In the genomic region with DNA sequence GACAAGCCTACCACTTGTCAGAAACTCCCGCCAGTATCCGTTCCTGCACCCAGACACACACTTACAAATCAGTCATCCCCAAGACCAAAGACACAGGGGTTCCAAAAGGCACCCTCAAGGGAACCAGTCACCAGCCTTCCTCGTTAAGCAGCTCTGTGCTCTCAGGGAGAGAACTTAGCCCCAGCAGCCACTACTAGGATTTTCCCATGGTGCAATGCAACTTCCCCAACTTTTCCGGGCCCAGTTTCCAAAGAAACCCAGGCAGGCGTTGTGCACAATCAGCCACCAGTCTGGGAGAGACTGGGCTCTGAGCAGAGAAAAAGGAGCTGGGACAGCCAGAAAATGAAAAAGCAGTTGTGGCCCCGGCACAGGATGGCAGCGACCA, we compare ENCODE assay signal across 8 cellular contexts. TPM values are rescaled to one million over a fixed set of nuclear protein-coding genes. Genes with fewer than 3 reads are reported as not detected.
DNase-seq lines count a peak whose midpoint lies in the region; ATAC-seq lines count a peak whose summit lies in the region.

No MANE protein-coding gene starts in this region.

- peak overlapping the region; percentile 7 for H3K9ac ChIP-seq in SK-N-MC (ENCODE audit: insufficient read length)

- no peaks in the 10 kb centered on the region for H3K36me3 ChIP-seq in SK-N-MC (ENCODE audit: insufficient read depth, low read length)

- H3K27ac ChIP-seq in SK-N-MC: no peak overlapping the region

- no peak overlapping the region for H3K27ac Mint-ChIP-seq in naive thymus-derived CD8-positive, alpha-beta T cell

- peaks cover 0 to 2% (median 0%) of the 10 kb centered on the region in 9 donors for H3K9me3 Mint-ChIP-seq in naive thymus-derived CD8-positive, alpha-beta T cell

- peaks cover 4 to 15% (median 9%) of the 10 kb centered on the region in 4 donors for H3K4me1 Mint-ChIP-seq in naive thymus-derived CD8-positive, alpha-beta T cell

- H3K27me3 Mint-ChIP-seq in naive thymus-derived CD8-positive, alpha-beta T cell: peaks cover 26 to 80% (median 54%) of the 10 kb centered on the region in 5 donors

- H3K4me3 ChIP-seq in SK-N-MC: peak overlapping the region; percentile 78

- H3K9me3 ChIP-seq in SK-N-MC (ENCODE audit: low read depth, low read length): no peaks in the 10 kb centered on the region

- POLR2A ChIA-PET in naive thymus-derived CD8-positive, alpha-beta T cell (lab: Charles Lee): no interaction called here

- H3K36me3 Mint-ChIP-seq in naive thymus-derived CD8-positive, alpha-beta T cell: peaks cover 0 to 4% (median 0%) of the 10 kb centered on the region in 3 donors

- no peak for ATAC-seq in naive thymus-derived CD8-positive, alpha-beta T cell

- DNase-seq in NCI-H1105 treated with DMSO at 0.1 percent for 48 hours (lab: John Stamatoyannopoulos, UW): peak; percentile 5
- DNase-seq in NCI-H1105 (lab: John Stamatoyannopoulos, UW): no peak
- DNase-seq in SK-N-MC (ENCODE audit: low read depth, low spot score): no peak
- DNase-seq in fibroblast of gingiva (ENCODE audit: low read depth): peak; percentile 33
- DNase-seq in naive thymus-derived CD8-positive, alpha-beta T cell: no peak
- DNase-seq in OCI-M2 (lab: John Stamatoyannopoulos, UW; ENCODE audit: unreplicated experiment): no peak
- DNase-seq in mesenteric fat pad (ENCODE audit: low spot score): no peak
- DNase-seq in activated naive CD4-positive, alpha-beta T cell treated with Interleukin-2 at 50 U/mL for 16 hours: no peak

- H3K4me3 Mint-ChIP-seq in naive thymus-derived CD8-positive, alpha-beta T cell: peak overlapping the region; percentile 29 to 83 (median 72)

RNA-seq across cellular contexts. Expression of a gene that starts 1.2 kb away (rescaled TPM):
- under 1 TPM; 0.30 to 0.55 TPM for total RNA-seq in naive thymus-derived CD8-positive, alpha-beta T cell
- polyA plus RNA-seq in naive thymus-derived CD8-positive, alpha-beta T cell: under 1 TPM in 2 of 3 donors, not detected in 1; 0.04 to 0.54 TPM
- 30.6 TPM for total RNA-seq in mesenteric fat pad

Comparison
In these comparisons a context has a peak if more than half of its experiments do, and no peak if none do; other contexts are left out.
1. DNase-seq: peak in NCI-H1105 treated with DMSO at 0.1 percent for 48 hours (single experiment) and fibroblast of gingiva (single experiment); none in NCI-H1105 (single experiment), SK-N-MC (single experiment), naive thymus-derived CD8-positive, alpha-beta T cell (0 of 10), OCI-M2 (single experiment), mesenteric fat pad (single experiment) and activated naive CD4-positive, alpha-beta T cell treated with Interleukin-2 at 50 U/mL for 16 hours (single experiment).
2. RNA of a gene that starts 1.2 kb away (total RNA-seq): 30.6 TPM in mesenteric fat pad (single experiment); 0.30 to 0.55 TPM in naive thymus-derived CD8-positive, alpha-beta T cell; every median in the first group is over 10 times any median in the second.